In the genomic region with DNA sequence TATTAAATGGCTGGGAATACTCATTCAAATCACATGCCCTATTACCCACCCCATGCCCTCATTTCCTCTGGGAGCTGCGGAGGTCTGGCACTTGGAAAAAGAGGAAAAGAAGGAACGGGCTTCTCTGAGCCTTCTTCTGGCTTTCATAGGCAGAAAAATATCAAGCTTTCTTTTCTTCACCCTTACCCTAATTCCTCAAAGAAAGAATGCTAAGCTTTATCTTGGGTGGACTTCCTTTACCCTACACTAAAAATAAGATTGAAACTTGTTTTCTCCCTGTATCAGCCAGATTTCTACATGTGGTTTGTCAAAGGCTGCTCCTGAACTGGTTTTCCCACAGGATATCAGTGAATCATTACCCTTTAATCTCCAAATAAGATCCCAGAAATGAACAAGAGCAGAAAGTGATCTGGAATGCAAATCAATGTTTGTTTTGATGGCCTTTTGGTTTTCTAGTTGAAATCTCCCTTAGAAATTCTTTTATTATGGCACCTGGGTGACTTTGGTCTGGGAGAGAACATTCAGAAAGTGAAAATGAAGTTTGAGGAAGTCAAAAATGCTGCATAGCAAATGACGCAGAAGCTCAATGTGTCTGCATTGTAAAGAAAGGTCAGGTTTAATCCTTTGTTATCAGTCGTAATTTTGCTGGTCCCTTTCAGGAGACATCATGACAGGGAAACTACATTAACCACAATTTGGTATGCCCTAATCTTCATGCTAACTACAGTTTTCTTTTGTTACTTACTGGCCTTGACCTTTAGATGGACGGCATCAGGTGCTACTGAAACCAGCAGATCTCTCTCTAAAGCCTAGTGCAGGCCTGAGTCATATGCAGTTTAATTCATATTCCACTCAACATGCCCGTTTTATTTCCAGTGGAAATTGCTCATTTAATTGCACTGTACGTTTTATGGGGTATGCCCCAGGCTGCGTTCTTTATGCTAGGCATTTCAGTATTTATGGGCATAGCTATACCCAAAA, we compare ENCODE assay signal across 8 cellular contexts. TPM values are rescaled to one million over a fixed set of nuclear protein-coding genes. Genes with fewer than 3 reads are reported as not detected.
A peak's percentile ranks its signal among the peaks of the same experiment; 100 is the strongest.
DNase-seq lines count a peak whose midpoint lies in the region; ATAC-seq, FAIRE-seq and TF ChIP-seq lines count a peak whose summit lies in the region.

No MANE protein-coding gene starts in this region.

- ATAC-seq in GM18868 (IDR thresholded peaks at IDR 0.05; ENCODE audit: unreplicated experiment) (peak; percentile 39), HG03045 (IDR thresholded peaks at IDR 0.05; ENCODE audit: unreplicated experiment) (peak; percentile 51), PC-3 (peak; percentile 42), mucosa of descending colon (peak; percentile 75)

- H3F3A ChIP-seq in PC-3 (ENCODE audit: low read length, unreplicated experiment) = no peaks in the 10 kb centered on the region

- H3K9ac ChIP-seq in BLaER1 (no peak overlapping the region), PC-3 (ENCODE audit: low read length) (peak overlapping the region; percentile 38; the same call in 1 of the 2 replicates)

- BruUV-seq in PC-3 (replicated peaks; lab: Mats Ljungman, UMichigan) = no TSS peak

- CTCF ChIA-PET in PC-3 (lab: Charles Lee) = interaction anchor here (1.6 to 2.2 kb wide), 4 partner anchors 17 to 99 kb away, joined by 6 to 16 read pairs (median 12); partner anchors contain the start of gene NFE2L2

- FAIRE-seq in HTR-8/SVneo (lab: Jason Lieb, UNC) = no peak

- no peak overlapping the region for H3K4me3 ChIP-seq in BLaER1
- H3K4me3 ChIP-seq in PC-3 (ENCODE audit: low read length) = peak overlapping the region; percentile 63
- peak overlapping the region in 51 of 59 donors; percentile 30 to 75 (median 58) for H3K4me3 ChIP-seq in dorsolateral prefrontal cortex
- no peak overlapping the region for H3K4me3 ChIP-seq in mucosa of descending colon

- no peak for TF ChIP-seq CTCF in PC-3 (conservative IDR thresholded peaks at IDR 0.05; ENCODE audit: low read depth, low read length)
- TF ChIP-seq CTCF in dorsolateral prefrontal cortex (IDR thresholded peaks at IDR 0.05 in 54 of 56, conservative IDR thresholded peaks at IDR 0.05 in 2 of 56; ENCODE audit: low read depth in 1 of 56, partially characterized antibody in 56 of 56) = peak in 1 of 56 donors; percentile 9
- TF ChIP-seq CTCF in mucosa of descending colon (IDR thresholded peaks at IDR 0.05) = no peak

- H3K9me2 ChIP-seq in PC-3 (replicated peaks; ENCODE audit: low read length) = no peaks in the 10 kb centered on the region

- H3K9me3 ChIP-seq in BLaER1 (no peaks in the 10 kb centered on the region), PC-3 (ENCODE audit: low read length) (no peaks in the 10 kb centered on the region), mucosa of descending colon (no peaks in the 10 kb centered on the region)

- peaks cover 28% of the 10 kb centered on the region for H3K4me1 ChIP-seq in BLaER1
- peaks cover 46% of the 10 kb centered on the region for H3K4me1 ChIP-seq in PC-3 (ENCODE audit: insufficient read depth, low read length)
- H3K4me1 ChIP-seq in mucosa of descending colon (ENCODE audit: low read depth) = peaks cover 24% of the 10 kb centered on the region

- H3K4me2 ChIP-seq in BLaER1 = peak overlapping the region; percentile 73
- H3K4me2 ChIP-seq in PC-3 (ENCODE audit: low read length) = peak overlapping the region; percentile 81

- no peaks in the 10 kb centered on the region for H3K79me2 ChIP-seq in PC-3 (ENCODE audit: low read length)

- H4K20me1 ChIP-seq in BLaER1 = no peaks in the 10 kb centered on the region
- no peaks in the 10 kb centered on the region for H4K20me1 ChIP-seq in PC-3 (ENCODE audit: low read length)

- H3K36me3 ChIP-seq in BLaER1 (no peaks in the 10 kb centered on the region), PC-3 (ENCODE audit: low read depth, low read length) (no peaks in the 10 kb centered on the region), mucosa of descending colon (ENCODE audit: low read depth) (no peaks in the 10 kb centered on the region)

- no peaks in the 10 kb centered on the region for H3K27me3 ChIP-seq in BLaER1
- H3K27me3 ChIP-seq in PC-3 (ENCODE audit: low read length) = no peaks in the 10 kb centered on the region
- no peaks in the 10 kb centered on the region for H3K27me3 ChIP-seq in dorsolateral prefrontal cortex

- peak overlapping the region; percentile 79 for H2AFZ ChIP-seq in PC-3 (ENCODE audit: low read length)

- intact Hi-C loops in PC-3 (cut with micrococcal nuclease) (loop anchor here (5.0 kb wide), 1 partner anchor 231 kb away; no protein-coding TSS in a partner anchor), dorsolateral prefrontal cortex (cut with DNase I) (loop anchor here (2.0 to 10.0 kb wide), 9 partner anchors 47 to 589 kb away; partner anchors contain the start of genes HNRNPA3 (in 1 of the 2) and NFE2L2 (in 1 of the 2)), mucosa of descending colon (cut with DNase I, micrococcal nuclease) (loop anchor here (5.0 to 10.0 kb wide), 3 partner anchors 96 to 249 kb away; partner anchors contain the start of gene NFE2L2 (in 1 of the 2))

- no peak overlapping the region for H3K27ac ChIP-seq in BLaER1
- peak overlapping the region; percentile 24; the same call in 1 of the 2 replicates for H3K27ac ChIP-seq in PC-3 (ENCODE audit: low read length)
- H3K27ac ChIP-seq in dorsolateral prefrontal cortex = peak overlapping the region; percentile 70 to 100 (median 97)

- DNase-seq in PC-3 = peak; percentile 49
- peak in 1 of 10 donors; percentile 41 for DNase-seq in dorsolateral prefrontal cortex
- peak in 1 of 3 donors; percentile 42 for DNase-seq in mucosa of descending colon
- no peak for DNase-seq in NCI-H1436 (lab: John Stamatoyannopoulos, UW)
- no peak for DNase-seq in HTR-8/SVneo (ENCODE audit: insufficient read length, low spot score)

- POLR2A ChIA-PET in PC-3 (lab: Charles Lee; ENCODE audit: unreplicated experiment) = interaction anchor here (0.9 kb wide), 1 partner anchor 99 kb away, joined by 5 read pairs; the partner anchor contains the start of gene NFE2L2

RNA-seq across cellular contexts. Expression of gene HNRNPA3, which starts 46.6 kb away (rescaled TPM):
- total RNA-seq in PC-3 (2014; rRNA removed) = 50.3 and 90.2 TPM in 2 replicates
- total RNA-seq in dorsolateral prefrontal cortex = 100 to 1,000 TPM; 105 to 187 (median 137) TPM
- 100 to 1,000 TPM; 133 to 169 (median 151) TPM for total RNA-seq in mucosa of descending colon

Comparison
In these comparisons a context has a peak if more than half of its experiments do, and no peak if none do; other contexts are left out.
1. H3K4me3 ChIP-seq: peak in PC-3 (single experiment) and dorsolateral prefrontal cortex (51 of 59); none in BLaER1 (single experiment) and mucosa of descending colon (single experiment).
2. Peak in every context shown above with its lines, with median percentiles within 50 percentile points of each other: ATAC-seq.